In the genomic region with DNA sequence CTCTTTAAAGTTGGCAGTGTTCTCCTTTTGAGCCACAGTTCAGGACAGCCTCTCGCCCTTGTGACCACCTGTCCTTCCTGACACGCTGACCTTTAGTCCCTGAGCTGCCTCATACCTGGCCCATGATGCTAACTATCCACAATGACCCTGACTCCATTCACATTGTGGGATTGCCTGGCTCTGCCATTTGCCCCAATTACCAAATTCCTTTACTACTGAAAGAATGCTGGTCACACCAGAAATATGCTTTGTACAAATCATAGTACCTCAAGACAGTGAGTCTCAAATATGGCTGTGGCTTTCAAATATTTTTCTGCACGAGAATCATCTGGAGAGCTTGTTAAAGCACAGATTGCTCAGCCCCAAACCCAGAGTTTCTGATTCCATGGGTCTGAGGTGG, we compare ENCODE assay signal across 1 cellular context.
TF ChIP-seq lines count a peak whose summit lies in the region.

No MANE protein-coding gene starts in this region.

TF ChIP-seq in SK-N-SH treated with all-trans-retinoic acid at 6 μM for 48 hours, 23 proteins besides CTCF, POLR2A, EP300 and RAD21 (continued from another document):
- TF ChIP-seq, protein P1, sequence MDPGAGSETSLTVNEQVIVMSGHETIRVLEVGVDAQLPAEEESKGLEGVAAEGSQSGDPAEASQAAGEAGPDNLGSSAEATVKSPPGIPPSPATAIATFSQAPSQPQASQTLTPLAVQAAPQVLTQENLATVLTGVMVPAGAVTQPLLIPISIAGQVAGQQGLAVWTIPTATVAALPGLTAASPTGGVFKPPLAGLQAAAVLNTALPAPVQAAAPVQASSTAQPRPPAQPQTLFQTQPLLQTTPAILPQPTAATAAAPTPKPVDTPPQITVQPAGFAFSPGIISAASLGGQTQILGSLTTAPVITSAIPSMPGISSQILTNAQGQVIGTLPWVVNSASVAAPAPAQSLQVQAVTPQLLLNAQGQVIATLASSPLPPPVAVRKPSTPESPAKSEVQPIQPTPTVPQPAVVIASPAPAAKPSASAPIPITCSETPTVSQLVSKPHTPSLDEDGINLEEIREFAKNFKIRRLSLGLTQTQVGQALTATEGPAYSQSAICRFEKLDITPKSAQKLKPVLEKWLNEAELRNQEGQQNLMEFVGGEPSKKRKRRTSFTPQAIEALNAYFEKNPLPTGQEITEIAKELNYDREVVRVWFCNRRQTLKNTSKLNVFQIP (CRISPR knock-in tag; IDR thresholded peaks at IDR 0.05; ENCODE audit: borderline replicate concordance, low read depth), result no peak
- no peak for TF ChIP-seq ZNF565 (CRISPR knock-in tag; conservative IDR thresholded peaks at IDR 0.05; ENCODE audit: low read depth)
- TF ChIP-seq, protein P2, sequence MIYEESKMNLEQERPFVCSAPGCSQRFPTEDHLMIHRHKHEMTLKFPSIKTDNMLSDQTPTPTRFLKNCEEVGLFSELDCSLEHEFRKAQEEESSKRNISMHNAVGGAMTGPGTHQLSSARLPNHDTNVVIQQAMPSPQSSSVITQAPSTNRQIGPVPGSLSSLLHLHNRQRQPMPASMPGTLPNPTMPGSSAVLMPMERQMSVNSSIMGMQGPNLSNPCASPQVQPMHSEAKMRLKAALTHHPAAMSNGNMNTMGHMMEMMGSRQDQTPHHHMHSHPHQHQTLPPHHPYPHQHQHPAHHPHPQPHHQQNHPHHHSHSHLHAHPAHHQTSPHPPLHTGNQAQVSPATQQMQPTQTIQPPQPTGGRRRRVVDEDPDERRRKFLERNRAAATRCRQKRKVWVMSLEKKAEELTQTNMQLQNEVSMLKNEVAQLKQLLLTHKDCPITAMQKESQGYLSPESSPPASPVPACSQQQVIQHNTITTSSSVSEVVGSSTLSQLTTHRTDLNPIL (CRISPR knock-in tag; IDR thresholded peaks at IDR 0.05; ENCODE audit: low read depth), result no peak
